ENCODE assay signal across 8 cellular contexts in the genomic region with DNA sequence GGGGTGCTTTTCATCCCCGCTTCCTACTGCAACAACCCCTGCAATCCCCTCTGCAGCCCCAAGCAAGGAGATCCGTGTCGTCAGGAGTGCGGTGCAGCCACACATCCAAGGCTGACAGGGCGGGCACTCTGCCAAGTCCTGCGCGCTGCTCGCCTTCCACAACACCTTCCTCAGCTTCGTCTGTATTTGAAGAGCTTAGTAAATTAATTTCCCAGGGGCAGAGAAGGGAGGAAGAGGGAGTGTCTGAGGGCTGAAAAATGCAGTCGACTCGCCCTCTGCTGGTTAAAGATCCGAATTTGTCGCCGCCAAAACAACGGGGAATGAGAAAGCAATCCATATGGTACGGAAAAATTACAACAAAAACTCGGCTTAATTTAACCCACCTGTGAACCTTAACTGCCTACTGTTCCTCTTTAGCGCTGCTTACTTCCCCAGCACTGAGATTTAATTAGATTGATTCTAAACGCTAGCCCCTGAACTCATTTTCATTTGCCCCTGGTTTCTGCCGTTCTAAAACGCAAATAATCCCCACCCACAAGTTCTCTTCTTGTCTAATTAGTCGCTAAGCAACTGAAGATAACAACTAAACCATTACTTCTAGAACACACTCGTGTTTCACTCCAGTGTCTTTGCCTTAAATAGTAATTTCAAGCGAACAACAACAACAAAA. TPM values are rescaled to one million over a fixed set of nuclear protein-coding genes. Genes with fewer than 3 reads are reported as not detected.
DNase-seq lines count a peak whose midpoint lies in the region; ATAC-seq, FAIRE-seq and TF ChIP-seq lines count a peak whose summit lies in the region.

No MANE protein-coding gene starts in this region.

- dilution Hi-C loops in keratinocyte (cut with MboI; ENCODE audit: extremely low pct_ligation_motif_present, low sequenced_read_pairs), result no loop called here

- no peaks in the 10 kb centered on the region for H3K27me3 ChIP-seq in ascending aorta
- H3K27me3 ChIP-seq in keratinocyte (ENCODE audit: control insufficient read depth, extremely low read depth, insufficient read depth, low read length), result no peaks in the 10 kb centered on the region

- H3K36me3 ChIP-seq in ascending aorta, result no peaks in the 10 kb centered on the region
- H3K36me3 ChIP-seq in keratinocyte (ENCODE audit: control insufficient read depth in 2 of 2, extremely low read depth in 1 of 2, insufficient read depth in 2 of 2, low read length in 2 of 2), result no peaks in the 10 kb centered on the region

- H3K79me2 ChIP-seq in keratinocyte (ENCODE audit: control insufficient read depth, insufficient read depth, low read length), result no peaks in the 10 kb centered on the region

- intact Hi-C loops in ascending aorta (cut with DNase I), result loop anchor here (2.0 kb wide), 1 partner anchor 233 kb away; the partner anchor contains the start of gene PCDHA4

- H3K9me3 ChIP-seq in ascending aorta (no peaks in the 10 kb centered on the region), keratinocyte (ENCODE audit: control insufficient read depth, low read depth, low read length) (no peaks in the 10 kb centered on the region)

- H3K4me2 ChIP-seq in keratinocyte (ENCODE audit: control insufficient read depth, extremely low read depth, insufficient read depth, low read depth, low read length), result peak overlapping the region; percentile 35

- FAIRE-seq in keratinocyte (lab: Jason Lieb, UNC), result no peak

- no peaks in the 10 kb centered on the region for H4K20me1 ChIP-seq in keratinocyte (ENCODE audit: control insufficient read depth, extremely low read depth, insufficient read depth, low read length)

- DNase-seq in DMS114 treated with DMSO at 0.1 percent for 48 hours (lab: John Stamatoyannopoulos, UW; ENCODE audit: unreplicated experiment) (peak; percentile 82), NCI-H187 treated with DMSO at 0.1 percent for 48 hours (lab: John Stamatoyannopoulos, UW) (peak; percentile 87), ascending aorta (ENCODE audit: low spot score in 2 of 2) (no peak), keratinocyte (ENCODE audit: low read depth, low spot score) (no peak), superior temporal gyrus (ENCODE audit: extremely low spot score) (peak; percentile 86), NOMO-1 treated with DMSO at 0.1 percent for 48 hours (lab: John Stamatoyannopoulos, UW; ENCODE audit: unreplicated experiment) (no peak)

- H3K9ac ChIP-seq in keratinocyte (ENCODE audit: control insufficient read depth, extremely low read depth, insufficient read depth, low read length), result no peak overlapping the region

- H2AFZ ChIP-seq in keratinocyte (ENCODE audit: control insufficient read depth, low read length), result peak overlapping the region; percentile 32

- no peaks in the 10 kb centered on the region for H3K4me1 ChIP-seq in ascending aorta
- H3K4me1 ChIP-seq in keratinocyte (ENCODE audit: control insufficient read depth, extremely low read depth, insufficient read depth, low read length), result no peaks in the 10 kb centered on the region

- H3K4me3 ChIP-seq in ascending aorta (peak overlapping the region; percentile 41 to 42), keratinocyte (ENCODE audit: control insufficient read depth in 2 of 3, extremely low read depth in 1 of 3, insufficient read depth in 2 of 3, low read depth in 1 of 3, low read length in 3 of 3) (peak overlapping the region in 2 of 3 experiments; percentile 21 to 22)

- ATAC-seq in GM21390 (IDR thresholded peaks at IDR 0.05; ENCODE audit: unreplicated experiment) (no peak), HG02759 (IDR thresholded peaks at IDR 0.05; ENCODE audit: unreplicated experiment) (no peak)

- H3K9me1 ChIP-seq in keratinocyte (ENCODE audit: control insufficient read depth, extremely low read depth, insufficient read depth, low read length), result no peaks in the 10 kb centered on the region

- H3K27ac ChIP-seq in ascending aorta (no peak overlapping the region), keratinocyte (ENCODE audit: control insufficient read depth, insufficient read depth, low read length) (no peak overlapping the region)

- no peak for TF ChIP-seq CTCF in ascending aorta (IDR thresholded peaks at IDR 0.05)
- TF ChIP-seq CTCF in keratinocyte (optimal IDR thresholded peaks at IDR 0.05 in 1 of 3, IDR thresholded peaks at IDR 0.05 in 1 of 3, conservative IDR thresholded peaks at IDR 0.05 in 1 of 3; ENCODE audit: extremely low read depth in 1 of 3, insufficient read depth in 2 of 3, low read length in 3 of 3), result peak in 2 of 3 experiments; percentile 55 to 61

RNA-seq across cellular contexts. Expression of gene PCDHB1, which starts 10.9 kb away (rescaled TPM):
- not detected for total RNA-seq in ascending aorta
- polyA plus RNA-seq in keratinocyte, result not detected in 3 replicates
- not detected for polyA plus RNA-seq in keratinocyte (2011; ENCODE audit: low read depth)
- not detected in 2 replicates for polyA plus RNA-seq in keratinocyte (2011; cell fraction: cytosol; rRNA removed)
- polyA plus RNA-seq in keratinocyte (2011; cell fraction: nucleus; rRNA removed), result not detected in 2 replicates
- not detected in 2 replicates for polyA plus RNA-seq in keratinocyte (2012; ENCODE audit: low replicate concordance)
- polyA minus RNA-seq in keratinocyte, result not detected in 3 replicates
- not detected for polyA minus RNA-seq in keratinocyte (2011; cell fraction: cytosol; rRNA and poly(A)+ RNA removed)
- not detected in 2 replicates for polyA minus RNA-seq in keratinocyte (2011; cell fraction: nucleus; rRNA and poly(A)+ RNA removed)

RNA-seq across cellular contexts. Expression of gene PCDHB2, which starts 54.2 kb away (rescaled TPM):
- 1.4 TPM for total RNA-seq in ascending aorta
- polyA plus RNA-seq in keratinocyte, result 0.26 to 1.1 TPM (median 0.46 TPM) in 3 replicates
- 0.51 TPM for polyA plus RNA-seq in keratinocyte (2011; ENCODE audit: low read depth)
- polyA plus RNA-seq in keratinocyte (2011; cell fraction: cytosol; rRNA removed), result 0.21 and 0.25 TPM in 2 replicates
- polyA plus RNA-seq in keratinocyte (2011; cell fraction: nucleus; rRNA removed), result 1.8 and 2.4 TPM in 2 replicates
- polyA plus RNA-seq in keratinocyte (2012; ENCODE audit: low replicate concordance), result 0.50 and 0.76 TPM in 2 replicates
- 0.07 to 1.2 TPM (median 0.64 TPM) in 3 replicates for polyA minus RNA-seq in keratinocyte
- polyA minus RNA-seq in keratinocyte (2011; cell fraction: cytosol; rRNA and poly(A)+ RNA removed), result 0.77 TPM
- 2.6 and 3.5 TPM in 2 replicates for polyA minus RNA-seq in keratinocyte (2011; cell fraction: nucleus; rRNA and poly(A)+ RNA removed)

Comparison
In these comparisons a context has a peak if more than half of its experiments do, and no peak if none do; other contexts are left out.
1. DNase-seq: peak in DMS114 treated with DMSO at 0.1 percent for 48 hours (single experiment), NCI-H187 treated with DMSO at 0.1 percent for 48 hours (single experiment) and superior temporal gyrus (single experiment); none in ascending aorta (0 of 2), keratinocyte (single experiment) and NOMO-1 treated with DMSO at 0.1 percent for 48 hours (single experiment).
2. CTCF ChIP-seq: peak in keratinocyte (2 of 3); none in ascending aorta (0 of 3).